20 cellular contexts compared by ENCODE assay signal in the genomic region with DNA sequence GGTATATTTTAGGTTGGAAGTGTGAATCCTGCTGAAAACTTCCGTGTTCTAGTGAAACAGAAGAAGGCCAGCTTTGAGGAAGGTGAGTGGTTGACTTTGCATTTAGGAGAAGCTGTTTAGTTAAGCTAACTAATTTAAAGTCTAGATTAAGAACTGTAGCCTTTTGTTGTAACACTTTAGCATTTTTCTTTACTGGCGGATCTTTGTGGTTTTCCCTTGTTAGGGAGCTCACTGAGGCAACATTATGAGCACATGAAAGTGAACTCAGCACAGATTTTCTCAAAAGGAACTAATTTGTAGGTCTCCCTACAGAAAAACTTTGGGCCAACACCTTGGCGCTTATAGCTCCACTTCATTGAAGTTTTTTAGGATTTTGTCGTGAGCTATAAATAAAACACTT. TPM values are rescaled to one million over a fixed set of nuclear protein-coding genes. Genes with fewer than 3 reads are reported as not detected.
DNase-seq lines count a peak whose midpoint lies in the region; ATAC-seq, FAIRE-seq and TF ChIP-seq lines count a peak whose summit lies in the region.
"Had no signal": no experiment of that assay in that cellular context is flagged by ENCODE, and none has a peak within 500 bp of the region (broad histone marks: within the 10 kb centered on the region; RNA-seq: fewer than 3 reads in every experiment).

No MANE protein-coding gene starts in this region.

- CTCF ChIA-PET in activated naive CD4-positive, alpha-beta T cell treated with anti-CD3 and anti-CD28 coated beads, Interleukin-2, amount 10 ng/mL, durations not matched to agents 7 days and 5 days (lab: Charles Lee), result interaction anchor here (1.8 kb wide), 1 partner anchor 9 kb away, joined by 6 read pairs; no protein-coding TSS in a partner anchor

- no peak for ATAC-seq in HG03520 (IDR thresholded peaks at IDR 0.05; ENCODE audit: unreplicated experiment)
- ATAC-seq: Panc1 had no signal

- peaks cover 80% of the 10 kb centered on the region for H3K36me3 Mint-ChIP-seq in activated naive CD4-positive, alpha-beta T cell treated with anti-CD3 and anti-CD28 coated beads, Interleukin-2, amount 10 ng/mL, durations not matched to agents 7 days and 5 days
- peaks cover 26% of the 10 kb centered on the region for H3K36me3 Mint-ChIP-seq in astrocyte (ENCODE audit: low read depth, unreplicated experiment)

- no peak overlapping the region for H3K4me3 Mint-ChIP-seq in activated naive CD4-positive, alpha-beta T cell treated with anti-CD3 and anti-CD28 coated beads, Interleukin-2, amount 10 ng/mL, durations not matched to agents 7 days and 5 days
- no peak overlapping the region for H3K4me3 Mint-ChIP-seq in astrocyte (ENCODE audit: unreplicated experiment)
- H3K4me3 Mint-ChIP-seq: CD14-positive monocyte, HFFc6 had no signal

- peak overlapping the region; percentile 45 for H3K27ac Mint-ChIP-seq in activated naive CD4-positive, alpha-beta T cell treated with anti-CD3 and anti-CD28 coated beads, Interleukin-2, amount 10 ng/mL, durations not matched to agents 7 days and 5 days
- H3K27ac Mint-ChIP-seq in astrocyte (ENCODE audit: unreplicated experiment), result peak overlapping the region; percentile 36
- H3K27ac Mint-ChIP-seq: HFFc6 had no signal

- H3K9me3 Mint-ChIP-seq in activated naive CD4-positive, alpha-beta T cell treated with anti-CD3 and anti-CD28 coated beads, Interleukin-2, amount 10 ng/mL, durations not matched to agents 7 days and 5 days, result no peaks in the 10 kb centered on the region
- H3K9me3 Mint-ChIP-seq in astrocyte (ENCODE audit: unreplicated experiment), result no peaks in the 10 kb centered on the region
- H3K9me3 Mint-ChIP-seq: CD14-positive monocyte, HFFc6 had no signal

- H3K27ac ChIP-seq in astrocyte (ENCODE audit: low read depth, low read length) (no peak overlapping the region), neutrophil (peak overlapping the region; percentile 31)
- H3K27ac ChIP-seq: KMS-11 had no signal

- no peak overlapping the region for H3K4me2 ChIP-seq in astrocyte (ENCODE audit: low read length)
- H3K4me2 ChIP-seq: KMS-11 had no signal

- DNase-seq in activated naive CD4-positive, alpha-beta T cell treated with anti-CD3 and anti-CD28 coated beads, Interleukin-2, amount 10 ng/mL, durations not matched to agents 7 days and 5 days, result no peak
- no peak for DNase-seq in activated naive CD4-positive, alpha-beta T cell treated with anti-CD3 and anti-CD28 coated beads, Interleukin-2, amount 50 U/mL, for 16 hours
- DNase-seq in GM19239 (ENCODE audit: insufficient read length, low spot score), result no peak
- no peak for DNase-seq in astrocyte (ENCODE audit: low read depth)
- no peak for DNase-seq in cortex of kidney (lab: John Stamatoyannopoulos, UW)
- DNase-seq: ACHN, AML-193, DMS53, HFFc6, NCI-H1092, NCI-H1694, NCI-H2107, NCI-H2227 treated with DMSO at 0.1 percent for 48 hours, NCI-H524 had no signal

- H3K9me3 ChIP-seq in astrocyte (ENCODE audit: insufficient read depth, low read depth, low read length) (no peaks in the 10 kb centered on the region), neutrophil (no peaks in the 10 kb centered on the region)

- no peak overlapping the region for H3K9ac ChIP-seq in astrocyte (ENCODE audit: low read length)
- H3K9ac ChIP-seq: KMS-11 had no signal

- H3K4me3 ChIP-seq in astrocyte (ENCODE audit: insufficient read depth, low read depth, low read length) (no peak overlapping the region), neutrophil (ENCODE audit: low read depth in 1 of 2, low read length in 1 of 2) (no peak overlapping the region)

- H3K36me3 ChIP-seq in astrocyte (ENCODE audit: insufficient read depth, low read length), result peaks cover 62% of the 10 kb centered on the region
- H3K36me3 ChIP-seq in neutrophil, result peaks cover 84% of the 10 kb centered on the region

- TF ChIP-seq CTCF in astrocyte (IDR thresholded peaks at IDR 0.05; ENCODE audit: insufficient read depth, low read depth, low read length) (no peak), neutrophil (IDR thresholded peaks at IDR 0.05) (no peak)

- H3K27me3 ChIP-seq in astrocyte (ENCODE audit: insufficient read depth, low read length), result no peaks in the 10 kb centered on the region
- H3K27me3 ChIP-seq in neutrophil, result no peaks in the 10 kb centered on the region

- no peaks in the 10 kb centered on the region for H3K27me3 Mint-ChIP-seq in activated naive CD4-positive, alpha-beta T cell treated with anti-CD3 and anti-CD28 coated beads, Interleukin-2, amount 10 ng/mL, durations not matched to agents 7 days and 5 days
- H3K27me3 Mint-ChIP-seq in astrocyte (ENCODE audit: low read depth, unreplicated experiment), result no peaks in the 10 kb centered on the region

- peaks cover 56% of the 10 kb centered on the region for H3K79me2 ChIP-seq in astrocyte (ENCODE audit: insufficient read depth, low read length)

- peaks cover 6% of the 10 kb centered on the region for H3K4me1 Mint-ChIP-seq in activated naive CD4-positive, alpha-beta T cell treated with anti-CD3 and anti-CD28 coated beads, Interleukin-2, amount 10 ng/mL, durations not matched to agents 7 days and 5 days
- peaks cover 19% of the 10 kb centered on the region for H3K4me1 Mint-ChIP-seq in astrocyte (ENCODE audit: low read depth, unreplicated experiment)
- H3K4me1 Mint-ChIP-seq: CD14-positive monocyte had no signal

- FAIRE-seq in GM19239 (lab: Jason Lieb, UNC) (peak; percentile 28), astrocyte (lab: Jason Lieb, UNC) (no peak)
- FAIRE-seq: H54 had no signal

- H3K4me1 ChIP-seq in astrocyte (ENCODE audit: insufficient read depth, low read length) (no peaks in the 10 kb centered on the region), neutrophil (ENCODE audit: control insufficient read depth in 1 of 2, insufficient read depth in 1 of 2, low read depth in 1 of 2, low read length in 1 of 2) (no peaks in the 10 kb centered on the region)

- peaks cover 32% of the 10 kb centered on the region for H4K20me1 ChIP-seq in astrocyte (ENCODE audit: insufficient read depth, low read length)

- H2AFZ ChIP-seq in astrocyte (ENCODE audit: low read depth, low read length), result no peak overlapping the region

RNA-seq across cellular contexts. Expression of gene XRCC5, which starts 52.8 kb away (rescaled TPM):
- 237 and 249 TPM in 2 replicates for total RNA-seq in astrocyte
